21 cellular contexts compared by ENCODE assay signal in genomic region chr5:17336054-17336453, GRCh38.
DNase-seq lines count a peak whose midpoint lies in the region; ATAC-seq and TF ChIP-seq lines count a peak whose summit lies in the region.
"Had no signal": no experiment of that assay in that cellular context is flagged by ENCODE, and none has a peak within 500 bp of the region (broad histone marks: within the 10 kb centered on the region; RNA-seq: fewer than 3 reads in every experiment).

No MANE protein-coding gene starts in this region.

- H3K27ac Mint-ChIP-seq in endodermal cell: no peak overlapping the region
- H3K27ac Mint-ChIP-seq in type B pancreatic cell: peak overlapping the region; percentile 74
- H3K27ac Mint-ChIP-seq: CD4-positive, alpha-beta memory T cell had no signal

- H3K4me3 Mint-ChIP-seq in endodermal cell (no peak overlapping the region), type B pancreatic cell (peak overlapping the region; percentile 12)
- H3K4me3 Mint-ChIP-seq: CD4-positive, alpha-beta memory T cell had no signal

- H3K36me3 Mint-ChIP-seq in endodermal cell (ENCODE audit: low read depth) (peaks cover 3% of the 10 kb centered on the region), type B pancreatic cell (peaks cover 8% of the 10 kb centered on the region)
- H3K36me3 Mint-ChIP-seq: CD4-positive, alpha-beta memory T cell had no signal

- ATAC-seq in HG02571 (IDR thresholded peaks at IDR 0.05; ENCODE audit: unreplicated experiment): no peak
- ATAC-seq: HCT116, Panc1 had no signal

- H3K27me3 ChIP-seq in endodermal cell (ENCODE audit: control insufficient read depth, insufficient read depth, low read length, poor library complexity, severe bottlenecking): no peaks in the 10 kb centered on the region
- no peaks in the 10 kb centered on the region for H3K27me3 ChIP-seq in prostate gland (replicated peaks; ENCODE audit: insufficient read depth)
- H3K27me3 ChIP-seq in ovary: no peaks in the 10 kb centered on the region
- H3K27me3 ChIP-seq: BLaER1 treated with 17β-estradiol and CSF1 and Interleukin-3, amounts not matched to agents 10 nM and 100 nM; SJSA1 had no signal

- H3K4me1 ChIP-seq in endodermal cell (ENCODE audit: control insufficient read depth, insufficient read depth, low read length) (no peaks in the 10 kb centered on the region), prostate gland (replicated peaks) (no peaks in the 10 kb centered on the region), ovary (ENCODE audit: insufficient read depth) (no peaks in the 10 kb centered on the region)
- H3K4me1 ChIP-seq: BLaER1 treated with 17β-estradiol and CSF1 and Interleukin-3, amounts not matched to agents 10 nM and 100 nM had no signal

- H3K9me3 ChIP-seq in endodermal cell (ENCODE audit: control insufficient read depth, low read length) (peaks cover 51% of the 10 kb centered on the region), prostate gland (no peaks in the 10 kb centered on the region), ovary (no peaks in the 10 kb centered on the region)
- H3K9me3 ChIP-seq: SJSA1 had no signal

- H3K4me1 Mint-ChIP-seq in endodermal cell (peaks cover 9% of the 10 kb centered on the region), type B pancreatic cell (ENCODE audit: unreplicated experiment) (peaks cover 21% of the 10 kb centered on the region)
- H3K4me1 Mint-ChIP-seq: CD4-positive, alpha-beta memory T cell had no signal

- TF ChIP-seq CTCF in endodermal cell (conservative IDR thresholded peaks at IDR 0.05) (no peak), type B pancreatic cell (conservative IDR thresholded peaks at IDR 0.05) (no peak), prostate gland (IDR thresholded peaks at IDR 0.05) (no peak), ovary (IDR thresholded peaks at IDR 0.05) (no peak)

- H3K4me3 ChIP-seq in endodermal cell (ENCODE audit: low read length) (peak overlapping the region; percentile 74), prostate gland (no peak overlapping the region), ovary (no peak overlapping the region)
- H3K4me3 ChIP-seq: BLaER1 treated with 17β-estradiol and CSF1 and Interleukin-3, amounts not matched to agents 10 nM and 100 nM; SJSA1 had no signal

- no peaks in the 10 kb centered on the region for H3K36me3 ChIP-seq in endodermal cell (ENCODE audit: control insufficient read depth, insufficient read depth, low read length)
- no peaks in the 10 kb centered on the region for H3K36me3 ChIP-seq in prostate gland
- H3K36me3 ChIP-seq in ovary: no peaks in the 10 kb centered on the region
- H3K36me3 ChIP-seq: BLaER1 treated with 17β-estradiol and CSF1 and Interleukin-3, amounts not matched to agents 10 nM and 100 nM; SJSA1 had no signal

- H3K27me3 Mint-ChIP-seq in endodermal cell (ENCODE audit: insufficient read depth) (peaks cover 9% of the 10 kb centered on the region), type B pancreatic cell (no peaks in the 10 kb centered on the region)
- H3K27me3 Mint-ChIP-seq: CD4-positive, alpha-beta memory T cell had no signal

- no peak overlapping the region for H3K9ac ChIP-seq in endodermal cell (ENCODE audit: extremely low read depth, low read length, poor library complexity, severe bottlenecking)
- H3K9ac ChIP-seq: BLaER1 treated with 17β-estradiol and CSF1 and Interleukin-3, amounts not matched to agents 10 nM and 100 nM had no signal

- H3K9me3 Mint-ChIP-seq in endodermal cell (peaks cover 27% of the 10 kb centered on the region), type B pancreatic cell (peaks cover 11% of the 10 kb centered on the region)

- H3K27ac ChIP-seq in endodermal cell (ENCODE audit: low read depth, low read length) (no peak overlapping the region), prostate gland (no peak overlapping the region), ovary (no peak overlapping the region)
- H3K27ac ChIP-seq: BLaER1 treated with 17β-estradiol and CSF1 and Interleukin-3, amounts not matched to agents 10 nM and 100 nM; SJSA1 had no signal

- no peak for TF ChIP-seq EP300 in ovary (IDR thresholded peaks at IDR 0.05)

- TF ChIP-seq POLR2A in prostate gland (IDR thresholded peaks at IDR 0.05) (no peak), ovary (IDR thresholded peaks at IDR 0.05) (no peak)

- intact Hi-C loops in prostate gland (cut with DNase I) (no loop called here), ovary (cut with DNase I) (no loop called here)

- WGBS in endodermal cell (ENCODE audit: insufficient coverage in 1 of 2, insufficient read length in 1 of 2), 2 experiments: 42 to 43% methylated on average over 1 of the region's 1 CpG
- 53% methylated on average over 1 of the region's 1 CpG for WGBS in prostate gland
- 7 to 12% (median 8%) methylated on average over 1 of the region's 1 CpG for WGBS in ovary, 3 donors

- peak; percentile 21 for DNase-seq in NCI-H2171 treated with DMSO at 0.1 percent for 48 hours (lab: John Stamatoyannopoulos, UW)
- DNase-seq in NCI-H2171 (lab: John Stamatoyannopoulos, UW): no peak
- DNase-seq in NCI-H524 (lab: John Stamatoyannopoulos, UW): peak; percentile 42 to 77
- DNase-seq in endodermal cell: peak; percentile 56
- no peak for DNase-seq in type B pancreatic cell (ENCODE audit: extremely low spot score, unreplicated experiment)
- DNase-seq in prostate gland (ENCODE audit: low spot score): no peak
- no peak for DNase-seq in ovary
- DNase-seq: 8988T; Caco-2; CD4-positive, alpha-beta memory T cell; DND-41; Karpas-422; MV-4-11; NCI-H1436 treated with DMSO at 0.1 percent for 48 hours; NCI-H1930; NCI-H82 had no signal

Comparison
In these comparisons a context has a peak if more than half of its experiments do, and no peak if none do; other contexts are left out.
1. DNase-seq: peak in NCI-H2171 treated with DMSO at 0.1 percent for 48 hours (single experiment), NCI-H524 (2 of 2) and endodermal cell (single experiment); none in NCI-H2171 (single experiment), type B pancreatic cell (single experiment), prostate gland (single experiment) and ovary (0 of 5).